In genomic region chr22:26718488-26718887, GRCh38 we compare ENCODE assay signal across 1 cellular context.
TF ChIP-seq lines count a peak whose summit lies in the region.

No MANE protein-coding gene starts in this region.

TF ChIP-seq in HCT116, 20 proteins besides CTCF, POLR2A, EP300 and RAD21 (continued from another document):
- no peak for TF ChIP-seq CEBPB (IDR thresholded peaks at IDR 0.05; ENCODE audit: low read depth)
- no peak for TF ChIP-seq EZH2phosphoT487 (IDR thresholded peaks at IDR 0.05; ENCODE audit: borderline replicate concordance)
- no peak for TF ChIP-seq MAX (IDR thresholded peaks at IDR 0.05)
- TF ChIP-seq EGR1 (IDR thresholded peaks at IDR 0.05; ENCODE audit: low read depth), result no peak
- no peak for TF ChIP-seq POLR2AphosphoS5 (IDR thresholded peaks at IDR 0.05; ENCODE audit: low read depth, low read length)
- no peak for TF ChIP-seq ATF3 (IDR thresholded peaks at IDR 0.05)
- TF ChIP-seq ZFX (IDR thresholded peaks at IDR 0.05), result no peak
- TF ChIP-seq ZNF274 (IDR thresholded peaks at IDR 0.05; ENCODE audit: low read depth, low read length), result no peak
- TF ChIP-seq FOSL1 (IDR thresholded peaks at IDR 0.05; ENCODE audit: low read depth), result no peak
